Comparison of ENCODE assay signal across 18 cellular contexts in the genomic region with DNA sequence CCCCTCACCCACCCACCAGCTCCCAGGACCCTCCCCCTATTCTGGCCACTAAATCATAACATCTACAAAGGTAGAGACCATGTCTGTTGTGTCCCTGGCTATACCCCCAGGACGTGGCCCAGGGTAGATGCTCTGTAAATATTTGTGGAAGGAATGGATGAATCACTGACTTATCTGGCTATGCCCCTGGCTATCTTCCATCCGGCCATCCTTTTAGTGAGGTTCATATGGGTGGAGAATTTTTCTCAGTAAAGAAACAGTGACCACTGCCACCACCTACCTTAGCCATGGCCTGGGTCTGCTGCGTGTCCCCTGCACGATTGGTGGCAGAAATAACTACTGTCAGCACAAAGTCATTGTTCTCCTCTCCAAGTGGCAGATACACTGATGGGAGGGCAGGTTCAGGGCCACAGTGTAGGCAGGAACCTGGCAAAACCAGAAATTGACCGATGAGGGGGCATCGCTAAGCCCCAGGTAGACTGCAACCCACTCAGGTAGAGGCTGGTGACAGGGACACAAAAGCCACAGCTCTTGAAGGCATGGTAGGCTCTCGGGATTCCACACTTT.
DNase-seq lines count a peak whose midpoint lies in the region; ATAC-seq and TF ChIP-seq lines count a peak whose summit lies in the region.
"Had no signal": no experiment of that assay in that cellular context is flagged by ENCODE, and none has a peak within 500 bp of the region (broad histone marks: within the 10 kb centered on the region; RNA-seq: fewer than 3 reads in every experiment).

No MANE protein-coding gene starts in this region.

- H4K20me1 ChIP-seq in PC-9 (ENCODE audit: insufficient read depth) (no peaks in the 10 kb centered on the region), osteoblast (ENCODE audit: insufficient read depth, low read length) (no peaks in the 10 kb centered on the region)

- peak overlapping the region; percentile 63 for H3K4me2 ChIP-seq in PC-9
- peak overlapping the region; percentile 20 for H3K4me2 ChIP-seq in osteoblast (ENCODE audit: insufficient read depth, low read length)

- TF ChIP-seq CTCF in PC-9 (conservative IDR thresholded peaks at IDR 0.05) (no peak), epithelial cell of esophagus (IDR thresholded peaks at IDR 0.05; ENCODE audit: insufficient read depth, low read depth, low read length, missing control alignments) (no peak), osteoblast (IDR thresholded peaks at IDR 0.05; ENCODE audit: extremely low read depth, low read depth, low read length) (no peak)

- no TSS peak for BruUV-seq in PC-9 (replicated peaks; lab: Mats Ljungman, UMichigan)

- H3K27me3 Mint-ChIP-seq in activated naive CD4-positive, alpha-beta T cell treated with anti-CD3 and anti-CD28 coated beads, Interleukin-2, amount 10 ng/mL, durations not matched to agents 7 days and 5 days: peaks cover 8% of the 10 kb centered on the region

- DNase-seq in DMS53 (lab: John Stamatoyannopoulos, UW) (peak; percentile 39), PC-9 (peak; percentile 49 to 86), epithelial cell of esophagus (ENCODE audit: low read depth) (peak; percentile 52), osteoblast (ENCODE audit: insufficient read length, low spot score, missing footprints) (peak; percentile 87), ecto neural progenitor cell (ENCODE audit: low spot score) (no peak)
- DNase-seq in activated naive CD4-positive, alpha-beta T cell treated with anti-CD3 and anti-CD28 coated beads, Interleukin-2, amount 10 ng/mL, durations not matched to agents 7 days and 5 days: no peak
- DNase-seq in activated naive CD4-positive, alpha-beta T cell treated with anti-CD3 and anti-CD28 coated beads, Interleukin-2, amount 50 U/mL, for 72 hours (ENCODE audit: low spot score in 2 of 2): no peak
- DNase-seq: activated naive CD8-positive, alpha-beta T cell treated with anti-CD3 and anti-CD28 coated beads for 36 hours; CD8-positive, alpha-beta memory T cell; dermis blood vessel endothelial cell; gastrocnemius medialis; KBM-7; kidney glomerular epithelial cell; NCI-H187 treated with DMSO at 0.1 percent for 48 hours; NCI-H774; stimulated activated naive CD4-positive, alpha-beta T cell had no signal

- H2AFZ ChIP-seq in PC-9 (peak overlapping the region; percentile 39; the same call in 1 of the 2 replicates), osteoblast (ENCODE audit: low read length) (no peak overlapping the region)

- intact Hi-C loops in PC-9 (cut with micrococcal nuclease; ENCODE audit: unreplicated experiment): no loop called here

- no peak overlapping the region for H3K4me3 Mint-ChIP-seq in activated naive CD4-positive, alpha-beta T cell treated with anti-CD3 and anti-CD28 coated beads, Interleukin-2, amount 10 ng/mL, durations not matched to agents 7 days and 5 days
- H3K4me3 Mint-ChIP-seq: activated naive CD8-positive, alpha-beta T cell treated with anti-CD3 and anti-CD28 coated beads for 36 hours; CD8-positive, alpha-beta memory T cell had no signal

- no peak for ATAC-seq in activated naive CD4-positive, alpha-beta T cell treated with anti-CD3 and anti-CD28 coated beads, Interleukin-2, amount 50 U/mL, for 72 hours
- ATAC-seq in HG02763 (IDR thresholded peaks at IDR 0.05; ENCODE audit: unreplicated experiment): no peak
- ATAC-seq: gastrocnemius medialis had no signal

- H3K27me3 ChIP-seq in PC-9 (ENCODE audit: insufficient read depth, low read depth) (no peaks in the 10 kb centered on the region), osteoblast (ENCODE audit: insufficient read depth, low read length) (no peaks in the 10 kb centered on the region)
- H3K27me3 ChIP-seq: gastrocnemius medialis had no signal

- no peaks in the 10 kb centered on the region for H3K36me3 Mint-ChIP-seq in activated naive CD4-positive, alpha-beta T cell treated with anti-CD3 and anti-CD28 coated beads, Interleukin-2, amount 10 ng/mL, durations not matched to agents 7 days and 5 days
- H3K36me3 Mint-ChIP-seq in activated naive CD4-positive, alpha-beta T cell treated with anti-CD3 and anti-CD28 coated beads, Interleukin-2, amount 50 U/mL, for 72 hours: no peaks in the 10 kb centered on the region
- H3K36me3 Mint-ChIP-seq: activated naive CD8-positive, alpha-beta T cell treated with anti-CD3 and anti-CD28 coated beads for 36 hours had no signal

- H3K9me3 Mint-ChIP-seq in activated naive CD4-positive, alpha-beta T cell treated with anti-CD3 and anti-CD28 coated beads, Interleukin-2, amount 10 ng/mL, durations not matched to agents 7 days and 5 days: no peaks in the 10 kb centered on the region
- H3K9me3 Mint-ChIP-seq in activated naive CD4-positive, alpha-beta T cell treated with anti-CD3 and anti-CD28 coated beads, Interleukin-2, amount 50 U/mL, for 72 hours: no peaks in the 10 kb centered on the region
- H3K9me3 Mint-ChIP-seq: activated naive CD8-positive, alpha-beta T cell treated with anti-CD3 and anti-CD28 coated beads for 36 hours had no signal

- H3K9me3 ChIP-seq in PC-9 (ENCODE audit: insufficient read depth, low read depth) (no peaks in the 10 kb centered on the region), osteoblast (ENCODE audit: low read depth, low read length) (no peaks in the 10 kb centered on the region)
- H3K9me3 ChIP-seq: gastrocnemius medialis had no signal

- CTCF ChIA-PET in PC-9 (lab: Charles Lee): interaction anchor here (0.5 kb wide), 1 partner anchor 120 kb away, joined by 5 read pairs; no protein-coding TSS in a partner anchor
- CTCF ChIA-PET in activated naive CD4-positive, alpha-beta T cell treated with anti-CD3 and anti-CD28 coated beads, Interleukin-2, amount 10 ng/mL, durations not matched to agents 7 days and 5 days (lab: Charles Lee): no interaction called here

- H3K4me1 Mint-ChIP-seq in activated naive CD4-positive, alpha-beta T cell treated with anti-CD3 and anti-CD28 coated beads, Interleukin-2, amount 10 ng/mL, durations not matched to agents 7 days and 5 days: no peaks in the 10 kb centered on the region
- H3K4me1 Mint-ChIP-seq: activated naive CD8-positive, alpha-beta T cell treated with anti-CD3 and anti-CD28 coated beads for 36 hours; CD8-positive, alpha-beta memory T cell had no signal

- H3K4me1 ChIP-seq in PC-9 (replicated peaks; ENCODE audit: insufficient read depth) (peaks cover 41% of the 10 kb centered on the region), osteoblast (ENCODE audit: insufficient read depth, low read length) (peaks cover 11% of the 10 kb centered on the region)

- H3K4me3 ChIP-seq in PC-9 (peak overlapping the region; percentile 17; the same call in 1 of the 2 replicates), epithelial cell of esophagus (ENCODE audit: low read length) (no peak overlapping the region), osteoblast (ENCODE audit: insufficient read depth, low read length) (no peak overlapping the region)
- H3K4me3 ChIP-seq: gastrocnemius medialis had no signal

- no peaks in the 10 kb centered on the region for H3K9me2 ChIP-seq in PC-9 (ENCODE audit: insufficient read depth)

- POLR2A ChIA-PET in PC-9 (lab: Charles Lee; ENCODE audit: unreplicated experiment): no interaction called here

- H3F3A ChIP-seq in PC-9 (ENCODE audit: insufficient read depth, low read depth): peaks cover 28% of the 10 kb centered on the region

- peak overlapping the region; percentile 85 for H3K27ac ChIP-seq in PC-9
- H3K27ac ChIP-seq in osteoblast (ENCODE audit: low read depth, low read length): no peak overlapping the region
- H3K27ac ChIP-seq: gastrocnemius medialis, VCaP had no signal

- H3K79me2 ChIP-seq in PC-9 (ENCODE audit: low read depth) (no peaks in the 10 kb centered on the region), osteoblast (ENCODE audit: insufficient read depth, low read length) (no peaks in the 10 kb centered on the region)

- H3K27ac Mint-ChIP-seq in activated naive CD4-positive, alpha-beta T cell treated with anti-CD3 and anti-CD28 coated beads, Interleukin-2, amount 10 ng/mL, durations not matched to agents 7 days and 5 days: no peak overlapping the region
- H3K27ac Mint-ChIP-seq in activated naive CD4-positive, alpha-beta T cell treated with anti-CD3 and anti-CD28 coated beads, Interleukin-2, amount 50 U/mL, for 72 hours: no peak overlapping the region
- H3K27ac Mint-ChIP-seq: activated naive CD8-positive, alpha-beta T cell treated with anti-CD3 and anti-CD28 coated beads for 36 hours; CD8-positive, alpha-beta memory T cell had no signal

- H3K36me3 ChIP-seq in PC-9 (ENCODE audit: low read depth): no peaks in the 10 kb centered on the region
- no peaks in the 10 kb centered on the region for H3K36me3 ChIP-seq in osteoblast (ENCODE audit: insufficient read depth, low read length)
- H3K36me3 ChIP-seq: gastrocnemius medialis had no signal

Comparison
In these comparisons a context has a peak if more than half of its experiments do, and no peak if none do; other contexts are left out.
1. DNase-seq: peak in DMS53 (single experiment), PC-9 (2 of 2), epithelial cell of esophagus (single experiment) and osteoblast (single experiment); none in activated naive CD4-positive, alpha-beta T cell treated with anti-CD3 and anti-CD28 coated beads, Interleukin-2, amount 10 ng/mL, durations not matched to agents 7 days and 5 days (single experiment), ecto neural progenitor cell (single experiment) and activated naive CD4-positive, alpha-beta T cell treated with anti-CD3 and anti-CD28 coated beads, Interleukin-2, amount 50 U/mL, for 72 hours (0 of 2).